16 cellular contexts compared by ENCODE assay signal in the genomic region with DNA sequence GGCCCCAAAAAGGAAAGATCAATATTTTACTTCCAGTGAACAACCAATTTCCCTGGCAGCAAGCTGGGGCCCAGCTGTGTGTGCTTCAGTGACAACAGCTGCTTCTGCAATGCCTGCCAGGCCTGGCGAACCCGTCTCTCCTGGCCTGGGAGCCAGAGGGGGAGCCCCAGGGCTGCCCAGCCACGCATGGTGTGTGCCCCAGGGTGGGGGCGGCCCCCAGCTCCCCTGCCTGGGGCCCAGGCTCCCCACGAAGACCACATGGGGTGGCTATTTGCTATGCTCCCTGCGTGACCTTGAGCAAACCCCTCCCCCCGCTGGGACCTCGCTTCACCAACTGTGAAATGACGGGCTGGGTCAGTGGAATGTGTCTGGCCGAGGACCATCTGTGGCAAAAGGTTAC. TPM values are rescaled to one million over a fixed set of nuclear protein-coding genes. Genes with fewer than 3 reads are reported as not detected.
DNase-seq lines count a peak whose midpoint lies in the region; ATAC-seq and TF ChIP-seq lines count a peak whose summit lies in the region.
"Had no signal": no experiment of that assay in that cellular context is flagged by ENCODE, and none has a peak within 500 bp of the region (broad histone marks: within the 10 kb centered on the region; RNA-seq: fewer than 3 reads in every experiment).

No MANE protein-coding gene starts in this region.

- H3K9me3 Mint-ChIP-seq in stimulated activated naive B cell treated with anti-CD40 and anti-IgM and Interleukin-4, amounts not matched to agents 10 μg/mL and 1 μg/mL and 100 μg/mL, for 72 hours = peaks cover 6 to 10% of the 10 kb centered on the region in 2 donors

- no peaks in the 10 kb centered on the region for H3K36me3 ChIP-seq in body of pancreas (replicated peaks in 1 of 2; ENCODE audit: insufficient read depth in 1 of 2, low read depth in 2 of 2)
- H3K36me3 ChIP-seq: gastroesophageal sphincter, tibial nerve had no signal

- no peaks in the 10 kb centered on the region for H3K9me3 ChIP-seq in body of pancreas

- H3K27me3 ChIP-seq in body of pancreas = no peaks in the 10 kb centered on the region
- H3K27me3 ChIP-seq: tibial nerve had no signal

- H3K27me3 Mint-ChIP-seq in stimulated activated naive B cell treated with anti-CD40 and anti-IgM and Interleukin-4, amounts not matched to agents 10 μg/mL and 1 μg/mL and 100 μg/mL, for 72 hours = peaks cover 27 to 36% of the 10 kb centered on the region in 2 donors

- H3K4me1 Mint-ChIP-seq in stimulated activated naive B cell treated with anti-CD40 and anti-IgM and Interleukin-4, amounts not matched to agents 10 μg/mL and 1 μg/mL and 100 μg/mL, for 72 hours = peaks cover 0 to 4% of the 10 kb centered on the region in 2 donors
- H3K4me1 Mint-ChIP-seq: activated naive CD8-positive, alpha-beta T cell treated with anti-CD3 and anti-CD28 coated beads, Interleukin-2, amount 10 ng/mL, durations not matched to agents 7 days and 5 days had no signal

- peak overlapping the region in 3 of 4 donors; percentile 16 to 47 (median 17) for H3K27ac ChIP-seq in body of pancreas
- H3K27ac ChIP-seq: gastroesophageal sphincter, PC-9, tibial nerve had no signal

- 13 to 15% methylated on average over 4 to 10 of the region's 10 CpGs for WGBS in body of pancreas, 2 donors

- DNase-seq in NCI-H146 (lab: John Stamatoyannopoulos, UW) (peak; percentile 66), NCI-H146 treated with DMSO at 0.1 percent for 48 hours (lab: John Stamatoyannopoulos, UW; ENCODE audit: unreplicated experiment) (no peak), body of pancreas (peak; percentile 33 to 66 (median 51)), left lobe of liver (ENCODE audit: low spot score) (no peak), cortex of kidney (lab: John Stamatoyannopoulos, UW) (no peak)
- no peak for DNase-seq in stimulated activated naive B cell treated with anti-CD40 and anti-IgM and Interleukin-4, amounts not matched to agents 10 μg/mL and 1 μg/mL and 100 μg/mL, for 72 hours
- DNase-seq: activated naive CD8-positive, alpha-beta T cell treated with anti-CD3 and anti-CD28 coated beads, Interleukin-2, amount 10 ng/mL, durations not matched to agents 7 days and 5 days; DMS153; H7; PC-9 had no signal

- H3K4me3 ChIP-seq in body of pancreas = no peak overlapping the region
- H3K4me3 ChIP-seq: gastroesophageal sphincter, K562, PC-9, tibial nerve had no signal

- peaks cover 7 to 11% of the 10 kb centered on the region in 2 donors for H3K36me3 Mint-ChIP-seq in stimulated activated naive B cell treated with anti-CD40 and anti-IgM and Interleukin-4, amounts not matched to agents 10 μg/mL and 1 μg/mL and 100 μg/mL, for 72 hours
- H3K36me3 Mint-ChIP-seq: activated naive CD8-positive, alpha-beta T cell treated with anti-CD3 and anti-CD28 coated beads, Interleukin-2, amount 10 ng/mL, durations not matched to agents 7 days and 5 days had no signal

- TF ChIP-seq POLR2A in body of pancreas (IDR thresholded peaks at IDR 0.05) = no peak

- intact Hi-C loops in body of pancreas (cut with DNase I) = no loop called here

- TF ChIP-seq CTCF in body of pancreas (IDR thresholded peaks at IDR 0.05) = no peak

- no peak overlapping the region for H3K4me3 Mint-ChIP-seq in stimulated activated naive B cell treated with anti-CD40 and anti-IgM and Interleukin-4, amounts not matched to agents 10 μg/mL and 1 μg/mL and 100 μg/mL, for 72 hours
- H3K4me3 Mint-ChIP-seq: activated naive CD8-positive, alpha-beta T cell treated with anti-CD3 and anti-CD28 coated beads, Interleukin-2, amount 10 ng/mL, durations not matched to agents 7 days and 5 days; memory B cell had no signal

- H3K4me1 ChIP-seq in body of pancreas = peaks cover 15% of the 10 kb centered on the region

- no peak overlapping the region for H3K27ac Mint-ChIP-seq in stimulated activated naive B cell treated with anti-CD40 and anti-IgM and Interleukin-4, amounts not matched to agents 10 μg/mL and 1 μg/mL and 100 μg/mL, for 72 hours
- H3K27ac Mint-ChIP-seq: activated naive CD8-positive, alpha-beta T cell treated with anti-CD3 and anti-CD28 coated beads, Interleukin-2, amount 10 ng/mL, durations not matched to agents 7 days and 5 days; memory B cell had no signal

- ATAC-seq in body of pancreas (peak; percentile 60), left lobe of liver (peak; percentile 82), GM21737 (IDR thresholded peaks at IDR 0.05; ENCODE audit: unreplicated experiment) (no peak), HG02938 (IDR thresholded peaks at IDR 0.05; ENCODE audit: unreplicated experiment) (no peak)
- ATAC-seq in stimulated activated naive B cell treated with anti-CD40 and anti-IgM and Interleukin-4, amounts not matched to agents 10 μg/mL and 1 μg/mL and 100 μg/mL, for 72 hours (replicated peaks) = peak; percentile 36 to 58
- ATAC-seq: gastroesophageal sphincter, K562 had no signal

RNA-seq across cellular contexts. Expression of a gene that starts 34.2 kb away (rescaled TPM):
- total RNA-seq in body of pancreas (10 to 100 TPM; 37.2 to 38.7 TPM), left lobe of liver (6.5 TPM)

Comparison
In these comparisons a context has a peak if more than half of its experiments do, and no peak if none do; other contexts are left out.
1. DNase-seq: peak in NCI-H146 (single experiment) and body of pancreas (4 of 4); none in NCI-H146 treated with DMSO at 0.1 percent for 48 hours (single experiment), left lobe of liver (single experiment), stimulated activated naive B cell treated with anti-CD40 and anti-IgM and Interleukin-4, amounts not matched to agents 10 μg/mL and 1 μg/mL and 100 μg/mL, for 72 hours (single experiment) and cortex of kidney (single experiment).
2. ATAC-seq: peak in body of pancreas (single experiment), left lobe of liver (single experiment) and stimulated activated naive B cell treated with anti-CD40 and anti-IgM and Interleukin-4, amounts not matched to agents 10 μg/mL and 1 μg/mL and 100 μg/mL, for 72 hours (2 of 2); none in GM21737 (single experiment) and HG02938 (single experiment).